ENCODE assay signal across 15 cellular contexts in genomic region chr11:16337421-16338213, GRCh38. TPM values are rescaled to one million over a fixed set of nuclear protein-coding genes. Genes with fewer than 3 reads are reported as not detected.
DNase-seq lines count a peak whose midpoint lies in the region; ATAC-seq, FAIRE-seq and TF ChIP-seq lines count a peak whose summit lies in the region.
"Had no signal": no experiment of that assay in that cellular context is flagged by ENCODE, and none has a peak within 500 bp of the region (broad histone marks: within the 10 kb centered on the region; RNA-seq: fewer than 3 reads in every experiment).

No MANE protein-coding gene starts in this region.

- FAIRE-seq in colon (lab: Jason Lieb, UNC), result peak; percentile 10
- peak; percentile 13 for FAIRE-seq in pancreas (lab: Jason Lieb, UNC)
- FAIRE-seq: H54, HepG2 had no signal

- no peak overlapping the region for H3K27ac Mint-ChIP-seq in activated naive CD4-positive, alpha-beta T cell treated with anti-CD3 and anti-CD28 coated beads, Interleukin-2, amount 10 ng/mL, durations not matched to agents 7 days and 5 days

- H3K4me3 ChIP-seq in pancreas, result no peak overlapping the region

- intact Hi-C loops in pancreas (cut with DNase I), result no loop called here

- no peaks in the 10 kb centered on the region for H3K36me3 ChIP-seq in pancreas

- H3K4me3 Mint-ChIP-seq in activated naive CD4-positive, alpha-beta T cell treated with anti-CD3 and anti-CD28 coated beads, Interleukin-2, amount 10 ng/mL, durations not matched to agents 7 days and 5 days, result no peak overlapping the region

- ATAC-seq in pancreas, result no peak
- ATAC-seq: HepG2, SK-N-SH treated with all-trans-retinoic acid at 6 μM for 48 hours had no signal

- 91 to 94% methylated on average over 1 of the region's 1 CpG for WGBS in pancreas, 2 donors

- no peaks in the 10 kb centered on the region for H3K36me3 Mint-ChIP-seq in activated naive CD4-positive, alpha-beta T cell treated with anti-CD3 and anti-CD28 coated beads, Interleukin-2, amount 10 ng/mL, durations not matched to agents 7 days and 5 days

- peaks cover 4% of the 10 kb centered on the region for H3K9me3 Mint-ChIP-seq in activated naive CD4-positive, alpha-beta T cell treated with anti-CD3 and anti-CD28 coated beads, Interleukin-2, amount 10 ng/mL, durations not matched to agents 7 days and 5 days

- no peak for TF ChIP-seq CTCF in pancreas (IDR thresholded peaks at IDR 0.05)

- CTCF ChIA-PET in activated naive CD4-positive, alpha-beta T cell treated with anti-CD3 and anti-CD28 coated beads, Interleukin-2, amount 10 ng/mL, durations not matched to agents 7 days and 5 days (lab: Charles Lee), result interaction anchor here (0.8 kb wide), 1 partner anchor 49 kb away, joined by 3 read pairs; no protein-coding TSS in a partner anchor

- no peaks in the 10 kb centered on the region for H3K27me3 Mint-ChIP-seq in activated naive CD4-positive, alpha-beta T cell treated with anti-CD3 and anti-CD28 coated beads, Interleukin-2, amount 10 ng/mL, durations not matched to agents 7 days and 5 days

- no peaks in the 10 kb centered on the region for H3K27me3 ChIP-seq in pancreas

- H3K9me3 ChIP-seq in pancreas, result no peaks in the 10 kb centered on the region

- peaks cover 2 to 18% (median 15%) of the 10 kb centered on the region in 3 donors for H3K4me1 ChIP-seq in pancreas

- H3K4me1 Mint-ChIP-seq in activated naive CD4-positive, alpha-beta T cell treated with anti-CD3 and anti-CD28 coated beads, Interleukin-2, amount 10 ng/mL, durations not matched to agents 7 days and 5 days, result no peaks in the 10 kb centered on the region

- DNase-seq in HUDEP-2 (lab: John Stamatoyannopoulos, UW; ENCODE audit: unreplicated experiment in 76 of 76) (peak in 39 of 76 experiments; percentile 1 to 84 (median 54)), OCI-M2 (lab: John Stamatoyannopoulos, UW; ENCODE audit: unreplicated experiment) (peak; percentile 27), pancreas (no peak), iPS-NIHi7 (ENCODE audit: extremely low spot score) (no peak), NCI-H146 treated with DMSO at 0.1 percent for 48 hours (lab: John Stamatoyannopoulos, UW; ENCODE audit: unreplicated experiment) (no peak)
- DNase-seq in activated naive CD4-positive, alpha-beta T cell treated with anti-CD3 and anti-CD28 coated beads, Interleukin-2, amount 10 ng/mL, durations not matched to agents 7 days and 5 days, result no peak
- DNase-seq: AML-193, NCI-H1048, NCI-H146, NCI-H345, NCI-H69 had no signal

- peak overlapping the region in 1 of 4 donors; percentile 8 for H3K27ac ChIP-seq in pancreas

RNA-seq across cellular contexts. Expression of gene SOX6, which starts 18.7 kb away (rescaled TPM):
- total RNA-seq in pancreas, result 10 to 100 TPM; 16.0 to 23.0 (median 19.0) TPM
- 1 to 10 TPM; 5.1 to 5.6 TPM for polyA plus RNA-seq in pancreas

Comparison
In these comparisons a context has a peak if more than half of its experiments do, and no peak if none do; other contexts are left out.
1. DNase-seq: peak in HUDEP-2 (39 of 76) and OCI-M2 (single experiment); none in pancreas (0 of 6), iPS-NIHi7 (single experiment), NCI-H146 treated with DMSO at 0.1 percent for 48 hours (single experiment) and activated naive CD4-positive, alpha-beta T cell treated with anti-CD3 and anti-CD28 coated beads, Interleukin-2, amount 10 ng/mL, durations not matched to agents 7 days and 5 days (single experiment).